In the genomic region with DNA sequence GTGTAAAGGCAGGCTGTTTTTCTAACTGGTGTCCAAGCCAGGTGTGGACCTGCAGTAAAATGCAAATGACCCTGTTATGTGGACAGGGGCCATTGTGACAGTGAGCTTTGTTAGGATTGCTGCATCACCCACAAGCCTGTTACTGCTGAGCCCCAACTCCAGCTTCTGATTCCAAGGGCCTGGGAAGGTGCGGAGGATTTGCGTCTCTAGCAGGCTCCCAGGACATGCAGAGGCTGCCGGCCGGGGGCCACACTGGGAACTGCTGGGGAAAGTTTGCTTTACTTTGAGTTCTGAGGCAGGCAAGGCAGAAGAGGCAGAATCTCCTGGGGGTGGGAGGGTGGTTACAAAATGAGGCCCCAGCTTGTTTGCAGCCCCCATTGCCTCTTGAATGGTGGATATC, we compare ENCODE assay signal across 2 cellular contexts.
TF ChIP-seq lines count a peak whose summit lies in the region.

No MANE protein-coding gene starts in this region.

TF ChIP-seq in HEK293, 187 proteins besides CTCF, POLR2A, EP300 and RAD21:
- TF ChIP-seq ZNF621 (tag by site-specific recombination; IDR thresholded peaks at IDR 0.05): no peak
- TF ChIP-seq ZNF394 (tag by site-specific recombination; IDR thresholded peaks at IDR 0.05; ENCODE audit: borderline replicate concordance): no peak
- TF ChIP-seq ZNF596 (tag by site-specific recombination; IDR thresholded peaks at IDR 0.05): no peak
- TF ChIP-seq ZNF335 (tag by site-specific recombination; conservative IDR thresholded peaks at IDR 0.05): no peak
- TF ChIP-seq ZNF521 (tag by site-specific recombination; IDR thresholded peaks at IDR 0.05): no peak
TF ChIP-seq in HEK293: peak in this region for 0.

TF ChIP-seq in H1, 55 proteins besides CTCF, POLR2A, EP300 and RAD21:
- TF ChIP-seq YY1 (IDR thresholded peaks at IDR 0.05; ENCODE audit: low read depth, low read length) (0 out of 2 replicates have a peak, but pooled peaks have one; percentile 37), GABPA (IDR thresholded peaks at IDR 0.05; ENCODE audit: borderline replicate concordance, insufficient read depth, low read length) (0 out of 2 replicates have a peak, but pooled peaks have one; percentile 28)
- TF ChIP-seq, protein P1, sequence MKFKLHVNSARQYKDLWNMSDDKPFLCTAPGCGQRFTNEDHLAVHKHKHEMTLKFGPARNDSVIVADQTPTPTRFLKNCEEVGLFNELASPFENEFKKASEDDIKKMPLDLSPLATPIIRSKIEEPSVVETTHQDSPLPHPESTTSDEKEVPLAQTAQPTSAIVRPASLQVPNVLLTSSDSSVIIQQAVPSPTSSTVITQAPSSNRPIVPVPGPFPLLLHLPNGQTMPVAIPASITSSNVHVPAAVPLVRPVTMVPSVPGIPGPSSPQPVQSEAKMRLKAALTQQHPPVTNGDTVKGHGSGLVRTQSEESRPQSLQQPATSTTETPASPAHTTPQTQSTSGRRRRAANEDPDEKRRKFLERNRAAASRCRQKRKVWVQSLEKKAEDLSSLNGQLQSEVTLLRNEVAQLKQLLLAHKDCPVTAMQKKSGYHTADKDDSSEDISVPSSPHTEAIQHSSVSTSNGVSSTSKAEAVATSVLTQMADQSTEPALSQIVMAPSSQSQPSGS (IDR thresholded peaks at IDR 0.05; ENCODE audit: low read length): no peak
